In the genomic region with DNA sequence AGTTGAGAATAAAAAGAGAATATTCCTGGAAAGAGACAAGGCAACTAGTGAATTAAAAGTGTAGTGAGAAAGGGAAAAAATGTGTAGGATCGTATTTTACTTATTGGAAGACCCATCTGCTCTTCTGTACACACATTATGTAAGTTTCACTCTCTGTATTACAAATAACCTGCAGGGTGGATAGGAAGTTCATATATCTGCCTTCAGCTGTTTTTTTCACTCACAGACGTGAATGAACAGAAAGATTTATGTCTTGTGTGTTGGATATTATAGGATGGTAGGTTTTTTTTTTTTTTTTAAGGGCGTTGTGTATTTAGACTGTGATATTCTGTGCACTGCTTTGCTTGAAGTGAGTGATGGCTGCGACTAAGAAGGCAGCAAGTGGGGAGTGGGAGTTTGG, we compare ENCODE assay signal across 18 cellular contexts.
DNase-seq lines count a peak whose midpoint lies in the region; ATAC-seq, FAIRE-seq and TF ChIP-seq lines count a peak whose summit lies in the region.
"Had no signal": no experiment of that assay in that cellular context is flagged by ENCODE, and none has a peak within 500 bp of the region (broad histone marks: within the 10 kb centered on the region; RNA-seq: fewer than 3 reads in every experiment).

No MANE protein-coding gene starts in this region.

- TF ChIP-seq POLR2A in GM12878 (IDR thresholded peaks at IDR 0.05; ENCODE audit: low read depth, low read length) (no peak), suprapubic skin (IDR thresholded peaks at IDR 0.05) (no peak)

- peak overlapping the region; percentile 21; the same call in 1 of the 2 replicates for H3K4me2 ChIP-seq in GM12878 (ENCODE audit: control insufficient read depth, insufficient read depth)

- no peaks in the 10 kb centered on the region for H4K20me1 ChIP-seq in GM12878 (ENCODE audit: control insufficient read depth, insufficient read depth)

- TF ChIP-seq EP300 in GM12878 (IDR thresholded peaks at IDR 0.05; ENCODE audit: borderline replicate concordance in 1 of 2, control insufficient read depth in 1 of 2, low read depth in 2 of 2, low read length in 2 of 2) (no peak), suprapubic skin (IDR thresholded peaks at IDR 0.05) (no peak)

- no peak overlapping the region for H3K9ac ChIP-seq in GM12878 (ENCODE audit: control insufficient read depth, insufficient read depth, low read length)

- H3K4me3 ChIP-seq in GM12878, result peak overlapping the region; percentile 5; the same call in 1 of the 2 replicates
- H3K4me3 ChIP-seq in suprapubic skin, result no peak overlapping the region

- DNase-seq in NCI-H146 (lab: John Stamatoyannopoulos, UW) (peak; percentile 43), NCI-H146 treated with DMSO at 0.1 percent for 48 hours (lab: John Stamatoyannopoulos, UW; ENCODE audit: unreplicated experiment) (no peak), GM12878 (ENCODE audit: low read depth, low spot score) (no peak), suprapubic skin (ENCODE audit: low spot score in 2 of 2) (no peak), ACHN (no peak)
- DNase-seq: activated B cell treated with CpG ODN at 0.5 μM for 24 hours; activated gamma-delta T cell; CD4-positive, CD25-positive, alpha-beta regulatory T cell; cortex of kidney; HFFc6; immature natural killer cell; MV-4-11; NCI-H526 had no signal

- no peak for TF ChIP-seq RAD21 in GM12878 (IDR thresholded peaks at IDR 0.05; ENCODE audit: insufficient read depth, low read depth, low read length)

- RAD21 ChIA-PET in GM12878 (lab: Charles Lee; ENCODE audit: unreplicated experiment), result interaction anchor here (1.0 kb wide), 1 partner anchor 26 kb away, joined by 3 read pairs; no protein-coding TSS in a partner anchor

- no TSS peak for BruUV-seq in GM12878 (replicated peaks; lab: Mats Ljungman, UMichigan)

- H3K9me3 ChIP-seq in GM12878 (replicated peaks; ENCODE audit: control insufficient read depth, insufficient read depth, low read length) (no peaks in the 10 kb centered on the region), suprapubic skin (no peaks in the 10 kb centered on the region)

- intact Hi-C loops in GM12878 (cut with micrococcal nuclease; ENCODE audit: unreplicated experiment), result no loop called here

- H2AFZ ChIP-seq in GM12878 (ENCODE audit: control insufficient read depth, low read depth, low read length), result no peak overlapping the region

- POLR2A ChIA-PET in GM12878 (lab: Charles Lee), result interaction anchor here (0.5 kb wide), 1 partner anchor 181 kb away, joined by 5 read pairs; no protein-coding TSS in a partner anchor

- WGBS in GM12878 (ENCODE audit: insufficient coverage, insufficient replicate concordance, low lambda C conversion rate, missing lambda C conversion rate), result 25% methylated on average over 4 of the region's 4 CpGs
- WGBS in suprapubic skin, result 50% methylated on average over 4 of the region's 4 CpGs

- H3K4me1 ChIP-seq in GM12878 (ENCODE audit: control insufficient read depth, insufficient read depth, low read length) (peaks cover 15% of the 10 kb centered on the region; the same call in 1 of the 2 replicates), suprapubic skin (peaks cover 5% of the 10 kb centered on the region)

- H3K36me3 ChIP-seq in GM12878 (ENCODE audit: control insufficient read depth in 2 of 2, insufficient read depth in 2 of 2, low read length in 1 of 2), result no peaks in the 10 kb centered on the region
- H3K36me3 ChIP-seq in suprapubic skin, result no peaks in the 10 kb centered on the region

- ATAC-seq in GM21423 (IDR thresholded peaks at IDR 0.05; ENCODE audit: unreplicated experiment) (peak; percentile 51), HG03103 (IDR thresholded peaks at IDR 0.05; ENCODE audit: low read depth, unreplicated experiment) (peak; percentile 64), GM12878 (peak; percentile 88), HG03196 (IDR thresholded peaks at IDR 0.05; ENCODE audit: unreplicated experiment) (no peak)

- in situ Hi-C loops in GM12878 (cut with MboI), result no loop called here
- in situ Hi-C loops in ACHN (cut with HindIII; ENCODE audit: low pct_ligation_motif_present, low pct_unique_long_range_greater_than_20kb, low sequenced_read_pairs), result no loop called here

- CTCF ChIA-PET in GM12878 (lab: Yijun Ruan, JAX), result interaction anchor here (0.6 kb wide), 1 partner anchor 28 kb away, joined by 3 read pairs; no protein-coding TSS in a partner anchor

- peak; percentile 27 for FAIRE-seq in GM12878 (lab: Jason Lieb, UNC)
- FAIRE-seq: A204.1, astrocyte had no signal

- H3K27me3 ChIP-seq in GM12878 (replicated peaks in 1 of 2; ENCODE audit: control insufficient read depth in 2 of 2, insufficient read depth in 2 of 2, low read length in 1 of 2) (no peaks in the 10 kb centered on the region), suprapubic skin (no peaks in the 10 kb centered on the region)

- SMC1A ChIA-PET in GM12878 (lab: Charles Lee; ENCODE audit: uncharacterized antibody, unreplicated experiment), result no interaction called here

- H3K79me2 ChIP-seq in GM12878 (ENCODE audit: control insufficient read depth, insufficient read depth, low read length), result peaks cover 1% of the 10 kb centered on the region; the same call in 1 of the 2 replicates

- TF ChIP-seq CTCF in GM12878 (IDR thresholded peaks at IDR 0.05 in 2 of 3, conservative IDR thresholded peaks at IDR 0.05 in 1 of 3; ENCODE audit: control insufficient read depth in 2 of 3, extremely low read depth in 1 of 3, insufficient read depth in 1 of 3, low read depth in 3 of 3, low read length in 3 of 3), result no peak
- TF ChIP-seq CTCF in suprapubic skin (IDR thresholded peaks at IDR 0.05), result no peak

- H3K27ac ChIP-seq in GM12878 (ENCODE audit: control insufficient read depth, insufficient read depth), result no peak overlapping the region
- no peak overlapping the region for H3K27ac ChIP-seq in suprapubic skin

TF ChIP-seq in GM12878, 131 proteins besides CTCF, POLR2A, EP300 and RAD21 (continues in another document):
- TF ChIP-seq RBBP5 (conservative IDR thresholded peaks at IDR 0.05) (no peak), SUPT20H (IDR thresholded peaks at IDR 0.05; ENCODE audit: borderline replicate concordance, control insufficient read depth, low read depth, low read length) (no peak), ZNF274 (IDR thresholded peaks at IDR 0.05; ENCODE audit: insufficient read depth, insufficient read length) (no peak), JUNB (IDR thresholded peaks at IDR 0.05) (peak; percentile 84), IRF4 (IDR thresholded peaks at IDR 0.05; ENCODE audit: low read depth, low read length) (peak; percentile 59; the same call in 1 of the 2 replicates), CHD4 (IDR thresholded peaks at IDR 0.05) (no peak), EED (IDR thresholded peaks at IDR 0.05; ENCODE audit: low read depth) (no peak), ATF7 (IDR thresholded peaks at IDR 0.05; ENCODE audit: low read depth) (peak; percentile 50; the same call in 1 of the 2 replicates), NFIC (IDR thresholded peaks at IDR 0.05; ENCODE audit: low read depth, low read length) (peak; percentile 77; the same call in 1 of the 2 replicates), DPF2 (IDR thresholded peaks at IDR 0.05) (no peak), RUNX3 (IDR thresholded peaks at IDR 0.05; ENCODE audit: low read length) (peak; percentile 15; the same call in 1 of the 2 replicates), TCF3 (IDR thresholded peaks at IDR 0.05; ENCODE audit: borderline replicate concordance, insufficient read depth, low read depth, low read length) (no peak)
- TF ChIP-seq, protein P1, sequence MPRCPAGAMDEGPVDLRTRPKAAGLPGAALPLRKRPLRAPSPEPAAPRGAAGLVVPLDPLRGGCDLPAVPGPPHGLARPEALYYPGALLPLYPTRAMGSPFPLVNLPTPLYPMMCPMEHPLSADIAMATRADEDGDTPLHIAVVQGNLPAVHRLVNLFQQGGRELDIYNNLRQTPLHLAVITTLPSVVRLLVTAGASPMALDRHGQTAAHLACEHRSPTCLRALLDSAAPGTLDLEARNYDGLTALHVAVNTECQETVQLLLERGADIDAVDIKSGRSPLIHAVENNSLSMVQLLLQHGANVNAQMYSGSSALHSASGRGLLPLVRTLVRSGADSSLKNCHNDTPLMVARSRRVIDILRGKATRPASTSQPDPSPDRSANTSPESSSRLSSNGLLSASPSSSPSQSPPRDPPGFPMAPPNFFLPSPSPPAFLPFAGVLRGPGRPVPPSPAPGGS (IDR thresholded peaks at IDR 0.05; ENCODE audit: borderline replicate concordance, insufficient read depth, low read depth, low read length, poor library complexity, severe bottlenecking), result no peak
- TF ChIP-seq, protein P2, sequence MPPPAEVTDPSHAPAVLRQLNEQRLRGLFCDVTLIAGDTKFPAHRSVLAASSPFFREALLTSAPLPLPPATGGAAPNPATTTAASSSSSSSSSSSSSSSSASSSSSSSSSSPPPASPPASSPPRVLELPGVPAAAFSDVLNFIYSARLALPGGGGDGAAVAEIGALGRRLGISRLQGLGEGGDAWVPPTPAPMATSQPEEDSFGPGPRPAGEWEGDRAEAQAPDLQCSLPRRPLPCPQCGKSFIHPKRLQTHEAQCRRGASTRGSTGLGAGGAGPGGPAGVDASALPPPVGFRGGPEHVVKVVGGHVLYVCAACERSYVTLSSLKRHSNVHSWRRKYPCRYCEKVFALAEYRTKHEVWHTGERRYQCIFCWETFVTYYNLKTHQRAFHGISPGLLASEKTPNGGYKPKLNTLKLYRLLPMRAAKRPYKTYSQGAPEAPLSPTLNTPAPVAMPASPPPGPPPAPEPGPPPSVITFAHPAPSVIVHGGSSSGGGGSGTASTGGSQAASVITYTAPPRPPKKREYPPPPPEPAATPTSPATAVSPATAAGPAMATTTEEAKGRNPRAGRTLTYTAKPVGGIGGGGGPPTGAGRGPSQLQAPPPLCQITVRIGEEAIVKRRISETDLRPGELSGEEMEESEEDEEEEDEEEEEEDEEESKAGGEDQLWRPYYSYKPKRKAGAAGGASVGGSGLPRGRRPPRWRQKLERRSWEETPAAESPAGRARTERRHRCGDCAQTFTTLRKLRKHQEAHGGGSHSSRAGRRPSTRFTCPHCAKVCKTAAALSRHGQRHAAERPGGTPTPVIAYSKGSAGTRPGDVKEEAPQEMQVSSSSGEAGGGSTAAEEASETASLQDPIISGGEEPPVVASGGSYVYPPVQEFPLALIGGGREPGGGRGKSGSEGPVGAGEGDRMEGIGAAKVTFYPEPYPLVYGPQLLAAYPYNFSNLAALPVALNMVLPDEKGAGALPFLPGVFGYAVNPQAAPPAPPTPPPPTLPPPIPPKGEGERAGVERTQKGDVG (CRISPR knock-in tag; IDR thresholded peaks at IDR 0.05), result no peak
- TF ChIP-seq, protein P3, sequence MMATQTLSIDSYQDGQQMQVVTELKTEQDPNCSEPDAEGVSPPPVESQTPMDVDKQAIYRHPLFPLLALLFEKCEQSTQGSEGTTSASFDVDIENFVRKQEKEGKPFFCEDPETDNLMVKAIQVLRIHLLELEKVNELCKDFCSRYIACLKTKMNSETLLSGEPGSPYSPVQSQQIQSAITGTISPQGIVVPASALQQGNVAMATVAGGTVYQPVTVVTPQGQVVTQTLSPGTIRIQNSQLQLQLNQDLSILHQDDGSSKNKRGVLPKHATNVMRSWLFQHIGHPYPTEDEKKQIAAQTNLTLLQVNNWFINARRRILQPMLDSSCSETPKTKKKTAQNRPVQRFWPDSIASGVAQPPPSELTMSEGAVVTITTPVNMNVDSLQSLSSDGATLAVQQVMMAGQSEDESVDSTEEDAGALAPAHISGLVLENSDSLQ (IDR thresholded peaks at IDR 0.05), result peak; percentile 69
